ENCODE assay signal across 24 cellular contexts in genomic region chr2:74044999-74045398, GRCh38.
"Had no signal": no experiment of that assay in that cellular context is flagged by ENCODE, and none has a peak within 500 bp of the region (broad histone marks: within the 10 kb centered on the region; RNA-seq: fewer than 3 reads in every experiment).

No MANE protein-coding gene starts in this region.

- H3K9me3 Mint-ChIP-seq: activated naive CD4-positive, alpha-beta T cell treated with anti-CD3 and anti-CD28 coated beads for 36 hours; activated naive CD8-positive, alpha-beta T cell treated with anti-CD3 and anti-CD28 coated beads, Interleukin-2, amount 50 U/mL, for 24 hours; activated T-cell treated with anti-CD3 and anti-CD28 coated beads, Interleukin-2, amount 50 U/mL, for 4 hours; activated T-helper 17 cell treated with anti-CD3 and anti-CD28 coated beads, Interleukin-2, amount 50 U/mL, for 72 hours; T-cell had no signal

- ATAC-seq: activated CD8-positive, alpha-beta memory T cell treated with anti-CD3 and anti-CD28 coated beads, Interleukin-2, amount 10 ng/mL, durations not matched to agents 7 days and 5 days; activated naive CD8-positive, alpha-beta T cell treated with anti-CD3 and anti-CD28 coated beads, Interleukin-2, amount 50 U/mL, for 24 hours; activated T-cell treated with anti-CD3 and anti-CD28 coated beads, Interleukin-2, amount 50 U/mL, for 4 hours; activated T-helper 17 cell treated with anti-CD3 and anti-CD28 coated beads, Interleukin-2, amount 50 U/mL, for 72 hours; body of pancreas had no signal

- H3K36me3 Mint-ChIP-seq: activated CD8-positive, alpha-beta memory T cell treated with anti-CD3 and anti-CD28 coated beads, Interleukin-2, amount 10 ng/mL, durations not matched to agents 7 days and 5 days had no signal

- H3K27me3 Mint-ChIP-seq: activated CD8-positive, alpha-beta memory T cell treated with anti-CD3 and anti-CD28 coated beads, Interleukin-2, amount 10 ng/mL, durations not matched to agents 7 days and 5 days; activated naive CD8-positive, alpha-beta T cell treated with anti-CD3 and anti-CD28 coated beads, Interleukin-2, amount 50 U/mL, for 24 hours; activated T-helper 17 cell treated with anti-CD3 and anti-CD28 coated beads, Interleukin-2, amount 50 U/mL, for 72 hours; T-cell had no signal

- DNase-seq: activated CD4-positive, CD25-positive, alpha-beta regulatory T cell; activated CD8-positive, alpha-beta memory T cell treated with anti-CD3 and anti-CD28 coated beads, Interleukin-2, amount 10 ng/mL, durations not matched to agents 7 days and 5 days; activated gamma-delta T cell; activated naive CD4-positive, alpha-beta T cell treated with anti-CD3 and anti-CD28 coated beads for 36 hours; activated naive CD8-positive, alpha-beta T cell treated with anti-CD3 and anti-CD28 coated beads, Interleukin-2, amount 50 U/mL, for 24 hours; activated T-cell treated with anti-CD3 and anti-CD28 coated beads, Interleukin-2, amount 50 U/mL, for 4 hours; amniotic stem cell; body of pancreas; central memory CD4-positive, alpha-beta T cell; Karpas-422; MM.1S; NCI-H1105; NCI-H1436; NCI-H1694 treated with DMSO at 0.1 percent for 48 hours; NCI-H2029 treated with DMSO at 0.1 percent for 48 hours; NCI-H345; NCI-H510A; NCI-H526 treated with DMSO at 0.1 percent for 48 hours; NCI-H82; SIG-M5; T-cell had no signal

- H3K4me3 Mint-ChIP-seq: activated CD8-positive, alpha-beta memory T cell treated with anti-CD3 and anti-CD28 coated beads, Interleukin-2, amount 10 ng/mL, durations not matched to agents 7 days and 5 days; activated naive CD4-positive, alpha-beta T cell treated with anti-CD3 and anti-CD28 coated beads for 36 hours; activated naive CD8-positive, alpha-beta T cell treated with anti-CD3 and anti-CD28 coated beads, Interleukin-2, amount 50 U/mL, for 24 hours; activated T-cell treated with anti-CD3 and anti-CD28 coated beads, Interleukin-2, amount 50 U/mL, for 4 hours; activated T-helper 17 cell treated with anti-CD3 and anti-CD28 coated beads, Interleukin-2, amount 50 U/mL, for 72 hours; T-cell had no signal

- H3K27ac Mint-ChIP-seq: activated CD8-positive, alpha-beta memory T cell treated with anti-CD3 and anti-CD28 coated beads, Interleukin-2, amount 10 ng/mL, durations not matched to agents 7 days and 5 days; activated naive CD4-positive, alpha-beta T cell treated with anti-CD3 and anti-CD28 coated beads for 36 hours; activated naive CD8-positive, alpha-beta T cell treated with anti-CD3 and anti-CD28 coated beads, Interleukin-2, amount 50 U/mL, for 24 hours had no signal

- H3K4me3 ChIP-seq: ascending aorta, body of pancreas, SK-N-MC had no signal
